Comparison of ENCODE assay signal across 1 cellular context in genomic region chr16:76535-77272, GRCh38.
TF ChIP-seq lines count a peak whose summit lies in the region.

No MANE protein-coding gene starts in this region.

TF ChIP-seq in K562, 482 proteins besides CTCF, POLR2A, EP300 and RAD21 (continued from another document and continues in another):
- TF ChIP-seq HEY1 (CRISPR knock-in tag; IDR thresholded peaks at IDR 0.05; ENCODE audit: borderline replicate concordance) (no peak), FOXK2 (conservative IDR thresholded peaks at IDR 0.05 in 1 of 2, IDR thresholded peaks at IDR 0.05 in 1 of 2; ENCODE audit: low read depth in 2 of 2) (peak; percentile 50 to 59; a peak in 1 of 4 replicates), BHLHE40 (IDR thresholded peaks at IDR 0.05; ENCODE audit: low read length) (0 out of 2 replicates have a peak, but pooled peaks have one; percentile 33), JUND (IDR thresholded peaks at IDR 0.05; ENCODE audit: borderline replicate concordance, low read depth, low read length) (peak; percentile 47; the same call in 1 of the 2 replicates), JUND (tag; IDR thresholded peaks at IDR 0.05; ENCODE audit: borderline replicate concordance, low read depth, low read length) (no peak; the same call in 2 of the 3 replicates), CREM (IDR thresholded peaks at IDR 0.05; ENCODE audit: low read depth) (peak; percentile 50; the same call in 1 of the 2 replicates), NFRKB (IDR thresholded peaks at IDR 0.05; ENCODE audit: low read depth) (0 out of 2 replicates have a peak, but pooled peaks have one; percentile 22), SPI1 (IDR thresholded peaks at IDR 0.05; ENCODE audit: borderline replicate concordance, low read depth, low read length) (0 out of 2 replicates have a peak, but pooled peaks have one; percentile 2), ZNF175 (CRISPR knock-in tag; IDR thresholded peaks at IDR 0.05; ENCODE audit: low read depth) (0 out of 2 replicates have a peak, but pooled peaks have one; percentile 2), TAF1 (IDR thresholded peaks at IDR 0.05; ENCODE audit: control insufficient read depth, extremely low read depth, insufficient read depth, low read length, severe bottlenecking) (peak; percentile 21), SMARCC2 (IDR thresholded peaks at IDR 0.05; ENCODE audit: low read depth) (no peak), SMAD2 (IDR thresholded peaks at IDR 0.05; ENCODE audit: low read depth, low read length) (no peak), HDAC1 (IDR thresholded peaks at IDR 0.05) (peak in 1 of 2 experiments; percentile 49; a peak in 2 of 4 replicates), MNT (conservative IDR thresholded peaks at IDR 0.05) (peak in 1 of 2 experiments; percentile 40; a peak in 1 of 4 replicates), MAX (CRISPR knock-in tag; IDR thresholded peaks at IDR 0.05) (peak; percentile 6; the same call in 1 of the 2 replicates), FOXM1 (IDR thresholded peaks at IDR 0.05; ENCODE audit: low read depth) (no peak), FOXM1 (CRISPR knock-in tag; IDR thresholded peaks at IDR 0.05; ENCODE audit: low read depth) (0 out of 2 replicates have a peak, but pooled peaks have one; percentile 17), YY1 (IDR thresholded peaks at IDR 0.05; ENCODE audit: borderline replicate concordance in 1 of 3, control insufficient read depth in 1 of 3, extremely low read depth in 1 of 3, insufficient read depth in 3 of 3, insufficient read length in 1 of 3, insufficient replicate concordance in 2 of 3, low read depth in 1 of 3, low read length in 2 of 3) (peak in 1 of 3 experiments; percentile 14), PHTF2 (CRISPR knock-in tag; IDR thresholded peaks at IDR 0.05) (no peak), ATF3 (IDR thresholded peaks at IDR 0.05) (peak; percentile 43), ATF3 (CRISPR knock-in tag; conservative IDR thresholded peaks at IDR 0.05) (no peak), HMG20B (CRISPR knock-in tag; IDR thresholded peaks at IDR 0.05) (no peak), ZNF197 (CRISPR knock-in tag; IDR thresholded peaks at IDR 0.05; ENCODE audit: low read depth) (0 out of 2 replicates have a peak, but pooled peaks have one; percentile 52), MCM3 (IDR thresholded peaks at IDR 0.05) (no peak), KDM1A (IDR thresholded peaks at IDR 0.05) (peak; percentile 60 to 69; a peak in 2 of 4 replicates), ILF3 (IDR thresholded peaks at IDR 0.05; ENCODE audit: borderline replicate concordance) (no peak), CBFA2T2 (conservative IDR thresholded peaks at IDR 0.05) (peak; percentile 45; the same call in 1 of the 2 replicates), UBTF (IDR thresholded peaks at IDR 0.05; ENCODE audit: borderline replicate concordance in 1 of 2, low read depth in 2 of 2, low read length in 2 of 2) (0 out of 4 replicates have a peak, but pooled peaks of 1 of the 2 experiments have one; percentile 45), SIN3A (IDR thresholded peaks at IDR 0.05; ENCODE audit: borderline replicate concordance in 2 of 2, control insufficient read depth in 1 of 2, low read depth in 2 of 2, low read length in 2 of 2) (peak; percentile 83 to 95; a peak in 3 of 4 replicates), EGR1 (conservative IDR thresholded peaks at IDR 0.05) (peak; percentile 10; the same call in 1 of the 2 replicates), ZNF592 (IDR thresholded peaks at IDR 0.05) (0 out of 2 replicates have a peak, but pooled peaks have one; percentile 17), DPF2 (IDR thresholded peaks at IDR 0.05) (peak; percentile 37; the same call in 1 of the 2 replicates), E2F6 (IDR thresholded peaks at IDR 0.05; ENCODE audit: borderline replicate concordance in 1 of 2, extremely low read depth in 1 of 2, insufficient read depth in 1 of 2, insufficient read length in 1 of 2, low read depth in 1 of 2, low read length in 1 of 2, poor library complexity in 1 of 2, severe bottlenecking in 1 of 2) (peak in 1 of 2 experiments; percentile 29), SMARCE1 (IDR thresholded peaks at IDR 0.05) (0 out of 2 replicates have a peak, but pooled peaks have one; percentile 28), FOSL1 (tag; conservative IDR thresholded peaks at IDR 0.05) (peak; percentile 50), RCOR1 (IDR thresholded peaks at IDR 0.05; ENCODE audit: borderline replicate concordance in 1 of 2, low read depth in 2 of 2, low read length in 2 of 2) (peak in 1 of 2 experiments; percentile 67; a peak in 2 of 4 replicates), NR4A1 (CRISPR knock-in tag; IDR thresholded peaks at IDR 0.05) (0 out of 2 replicates have a peak, but pooled peaks have one; percentile 53), NR4A1 (tag; IDR thresholded peaks at IDR 0.05) (no peak), ZNF551 (CRISPR knock-in tag; IDR thresholded peaks at IDR 0.05) (no peak), GTF2E2 (tag; IDR thresholded peaks at IDR 0.05) (0 out of 2 replicates have a peak, but pooled peaks have one; percentile 42), MYNN (IDR thresholded peaks at IDR 0.05) (peak; percentile 54; the same call in 1 of the 2 replicates), MYNN (CRISPR knock-in tag; IDR thresholded peaks at IDR 0.05) (no peak), TFAP4 (CRISPR knock-in tag; IDR thresholded peaks at IDR 0.05; ENCODE audit: borderline replicate concordance) (peak; percentile 96), DACH1 (IDR thresholded peaks at IDR 0.05; ENCODE audit: partially characterized antibody) (peak; percentile 95), ZBTB7A (IDR thresholded peaks at IDR 0.05; ENCODE audit: borderline replicate concordance, control insufficient read depth, low read depth, low read length) (peak; percentile 71; the same call in 1 of the 2 replicates), FOXP4 (CRISPR knock-in tag; IDR thresholded peaks at IDR 0.05; ENCODE audit: borderline replicate concordance) (0 out of 2 replicates have a peak, but pooled peaks have one; percentile 14), MYC (IDR thresholded peaks at IDR 0.05; ENCODE audit: low read depth, low read length) (peak; percentile 8; the same call in 1 of the 2 replicates), MYC (CRISPR knock-in tag; IDR thresholded peaks at IDR 0.05; ENCODE audit: borderline replicate concordance, low read depth) (no peak), MAZ (CRISPR knock-in tag; conservative IDR thresholded peaks at IDR 0.05 in 1 of 2, IDR thresholded peaks at IDR 0.05 in 1 of 2) (peak in 1 of 2 experiments; percentile 65; a peak in 1 of 4 replicates), VEZF1 (CRISPR knock-in tag; IDR thresholded peaks at IDR 0.05) (peak; percentile 70), ZNF780A (CRISPR knock-in tag; IDR thresholded peaks at IDR 0.05) (no peak), ELF1 (tag; IDR thresholded peaks at IDR 0.05) (peak; percentile 7; the same call in 1 of the 2 replicates)
